Comparison of ENCODE assay signal across 22 cellular contexts in the genomic region with DNA sequence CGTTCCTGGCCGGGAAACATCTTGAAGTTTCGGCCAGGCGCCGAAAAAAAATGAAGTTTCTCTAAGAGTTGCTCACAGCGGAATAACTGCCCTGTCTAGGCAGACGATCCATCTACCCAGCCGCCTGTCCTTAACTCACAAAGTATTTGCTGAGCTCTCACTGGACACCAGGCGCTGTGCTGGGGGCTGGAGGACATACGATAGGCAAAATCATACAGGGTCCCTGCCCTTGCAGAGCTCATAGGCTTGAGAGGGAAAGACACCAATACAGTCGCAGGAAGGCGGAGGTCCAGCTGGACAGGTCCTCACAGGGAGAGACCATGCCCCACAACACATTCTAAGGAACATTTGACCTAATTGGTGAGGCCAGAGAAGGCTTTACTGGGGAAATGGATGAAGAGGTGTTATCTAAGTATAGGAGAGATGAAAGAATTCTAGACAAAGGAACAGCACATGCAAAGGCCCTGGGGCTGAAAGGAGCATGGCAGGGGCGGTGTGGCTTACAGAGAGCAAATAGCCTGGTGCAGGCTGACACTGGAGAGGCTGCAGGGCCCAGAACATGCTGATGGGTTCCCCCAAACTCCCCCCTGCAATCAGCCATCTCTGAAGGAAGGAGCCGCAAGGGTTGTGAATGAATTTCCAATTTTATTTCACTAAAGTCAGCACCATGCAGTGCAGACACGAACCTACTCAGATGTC. TPM values are rescaled to one million over a fixed set of nuclear protein-coding genes. Genes with fewer than 3 reads are reported as not detected.
DNase-seq lines count a peak whose midpoint lies in the region; ATAC-seq and TF ChIP-seq lines count a peak whose summit lies in the region.
"Had no signal": no experiment of that assay in that cellular context is flagged by ENCODE, and none has a peak within 500 bp of the region (broad histone marks: within the 10 kb centered on the region; RNA-seq: fewer than 3 reads in every experiment).

No MANE protein-coding gene starts in this region.

- peak overlapping the region; percentile 82 for H3K4me3 Mint-ChIP-seq in activated T-cell treated with anti-CD3 and anti-CD28 coated beads, Interleukin-2, amount 50 U/mL, for 24 hours
- H3K4me3 Mint-ChIP-seq in activated T-cell treated with anti-CD3 and anti-CD28 coated beads, Interleukin-2, amount 50 U/mL, for 4 hours = no peak overlapping the region
- H3K4me3 Mint-ChIP-seq in CD14-positive monocyte (no peak overlapping the region), chondrocyte (ENCODE audit: unreplicated experiment) (no peak overlapping the region)

- ATAC-seq in activated T-cell treated with anti-CD3 and anti-CD28 coated beads, Interleukin-2, amount 50 U/mL, for 4 hours = no peak
- ATAC-seq in psoas muscle = no peak
- ATAC-seq: naive thymus-derived CD4-positive, alpha-beta T cell had no signal

- H3K9me3 ChIP-seq in psoas muscle = no peaks in the 10 kb centered on the region
- H3K9me3 ChIP-seq: left ventricle myocardium inferior, testis, vagina had no signal

- no peaks in the 10 kb centered on the region for H3K27me3 ChIP-seq in psoas muscle (ENCODE audit: insufficient read depth in 3 of 3, low read length in 2 of 3)
- H3K27me3 ChIP-seq: testis, vagina had no signal

- no peaks in the 10 kb centered on the region for H3K9me3 Mint-ChIP-seq in activated T-cell treated with anti-CD3 and anti-CD28 coated beads, Interleukin-2, amount 50 U/mL, for 24 hours
- no peaks in the 10 kb centered on the region for H3K9me3 Mint-ChIP-seq in activated T-cell treated with anti-CD3 and anti-CD28 coated beads, Interleukin-2, amount 50 U/mL, for 4 hours
- H3K9me3 Mint-ChIP-seq in CD14-positive monocyte (peaks cover 0 to under 1% (median 0%) of the 10 kb centered on the region in 7 donors), chondrocyte (ENCODE audit: low read depth) (no peaks in the 10 kb centered on the region)
- H3K9me3 Mint-ChIP-seq: central memory CD8-positive, alpha-beta T cell; immature natural killer cell had no signal

- peaks cover 19% of the 10 kb centered on the region for H3K36me3 Mint-ChIP-seq in activated T-cell treated with anti-CD3 and anti-CD28 coated beads, Interleukin-2, amount 50 U/mL, for 24 hours (ENCODE audit: low read depth)
- H3K36me3 Mint-ChIP-seq in activated T-cell treated with anti-CD3 and anti-CD28 coated beads, Interleukin-2, amount 50 U/mL, for 4 hours (ENCODE audit: insufficient read depth) = no peaks in the 10 kb centered on the region
- peaks cover 8 to 26% of the 10 kb centered on the region in 2 donors for H3K36me3 Mint-ChIP-seq in CD14-positive monocyte
- H3K36me3 Mint-ChIP-seq in chondrocyte (ENCODE audit: low read depth) = no peaks in the 10 kb centered on the region

- no peak for TF ChIP-seq CTCF in CD14-positive monocyte (IDR thresholded peaks at IDR 0.05)
- no peak for TF ChIP-seq CTCF in RWPE1 (conservative IDR thresholded peaks at IDR 0.05; ENCODE audit: low read depth)
- no peak for TF ChIP-seq CTCF in chondrocyte (IDR thresholded peaks at IDR 0.05)
- no peak for TF ChIP-seq CTCF in psoas muscle (IDR thresholded peaks at IDR 0.05)

- H3K4me1 ChIP-seq in psoas muscle = peaks cover 28% of the 10 kb centered on the region

- no peak for DNase-seq in activated T-cell treated with anti-CD3 and anti-CD28 coated beads, Interleukin-2, amount 50 U/mL, for 24 hours
- no peak for DNase-seq in activated T-cell treated with anti-CD3 and anti-CD28 coated beads, Interleukin-2, amount 50 U/mL, for 4 hours
- DNase-seq in CD14-positive monocyte (ENCODE audit: low spot score) (peak; percentile 35), RWPE1 (ENCODE audit: low spot score) (no peak), posterior vena cava (ENCODE audit: low spot score) (peak; percentile 38), chondrocyte (ENCODE audit: low spot score) (no peak), NCI-H187 (lab: John Stamatoyannopoulos, UW) (no peak), psoas muscle (no peak)
- DNase-seq: activated CD4-positive, alpha-beta T cell treated with anti-CD3 and anti-CD28 coated beads for 4 hours; activated CD8-positive, alpha-beta memory T cell treated with anti-CD3 and anti-CD28 coated beads, Interleukin-2, amount 50 U/mL, for 4 hours; CD4-positive, alpha-beta memory T cell; DMS 273 treated with DMSO at 0.1 percent for 48 hours; immature natural killer cell; left ventricle myocardium inferior; NCI-H1436; Right ventricle myocardium superior; testis had no signal

- H3K36me3 ChIP-seq in psoas muscle (ENCODE audit: insufficient read depth in 1 of 2, low read depth in 1 of 2) = peaks cover 0 to 5% of the 10 kb centered on the region in 2 donors
- H3K36me3 ChIP-seq: left ventricle myocardium inferior, vagina had no signal

- CTCF ChIA-PET in RWPE1 (lab: Yijun Ruan, JAX) = interaction anchor here (0.6 to 1.4 kb wide), 4 partner anchors 10 to 173 kb away, joined by 3 to 6 read pairs (median 3); partner anchors contain the start of genes PRELID1 and RAB24

- H3K27ac Mint-ChIP-seq in activated T-cell treated with anti-CD3 and anti-CD28 coated beads, Interleukin-2, amount 50 U/mL, for 24 hours = no peak overlapping the region
- H3K27ac Mint-ChIP-seq in CD14-positive monocyte (no peak overlapping the region), chondrocyte (ENCODE audit: unreplicated experiment) (no peak overlapping the region)

- H3K27ac ChIP-seq in RWPE1 (peak overlapping the region; percentile 84), psoas muscle (no peak overlapping the region)
- H3K27ac ChIP-seq: epithelial cell of prostate, left ventricle myocardium inferior, parathyroid adenoma, testis, vagina had no signal

- POLR2A ChIA-PET in RWPE1 (lab: Yijun Ruan, JAX; ENCODE audit: low non-redundant PET) = no interaction called here

- intact Hi-C loops in CD14-positive monocyte (cut with micrococcal nuclease) (loop anchor here (5.0 to 10.0 kb wide), 4 partner anchors 34 to 281 kb away; partner anchors contain the start of genes DOK3 (in 1 of the 2), PDLIM7 (in 1 of the 2) and TMED9 (in 1 of the 2)), posterior vena cava (cut with DNase I) (loop anchor here in 1 of 2 donors (10.0 kb wide), 1 partner anchor 71 kb away; the partner anchor contains the start of gene SLC34A1), psoas muscle (cut with DNase I) (loop anchor here (5.0 to 10.0 kb wide), 3 partner anchors 39 to 141 kb away; partner anchors contain the start of gene LMAN2 (in 1 of the 2))

- no peak overlapping the region for H3K4me3 ChIP-seq in psoas muscle
- H3K4me3 ChIP-seq: left ventricle myocardium inferior, vagina had no signal

- WGBS in psoas muscle, 3 donors = 89 to 92% (median 91%) methylated on average over 15 of the region's 15 CpGs

- peaks cover 5% of the 10 kb centered on the region for H3K27me3 Mint-ChIP-seq in activated T-cell treated with anti-CD3 and anti-CD28 coated beads, Interleukin-2, amount 50 U/mL, for 24 hours
- no peaks in the 10 kb centered on the region for H3K27me3 Mint-ChIP-seq in activated T-cell treated with anti-CD3 and anti-CD28 coated beads, Interleukin-2, amount 50 U/mL, for 4 hours (ENCODE audit: low read depth)
- H3K27me3 Mint-ChIP-seq in CD14-positive monocyte (ENCODE audit: low read depth in 3 of 3) (peaks cover 0 to 3% (median 2%) of the 10 kb centered on the region in 3 donors), chondrocyte (ENCODE audit: low read depth) (no peaks in the 10 kb centered on the region)
- H3K27me3 Mint-ChIP-seq: CD4-positive, alpha-beta memory T cell; central memory CD8-positive, alpha-beta T cell had no signal

- H3K4me1 Mint-ChIP-seq in activated T-cell treated with anti-CD3 and anti-CD28 coated beads, Interleukin-2, amount 50 U/mL, for 24 hours (ENCODE audit: low read depth) = peaks cover 29% of the 10 kb centered on the region
- H3K4me1 Mint-ChIP-seq in activated T-cell treated with anti-CD3 and anti-CD28 coated beads, Interleukin-2, amount 50 U/mL, for 4 hours (ENCODE audit: low read depth) = peaks cover 35% of the 10 kb centered on the region
- H3K4me1 Mint-ChIP-seq in CD14-positive monocyte (peaks cover 52% of the 10 kb centered on the region), chondrocyte (ENCODE audit: low read depth) (peaks cover 23% of the 10 kb centered on the region)

RNA-seq across cellular contexts. Expression of gene MXD3, which starts 2.0 kb away (rescaled TPM):
- 1 to 10 TPM; 3.7 to 5.1 (median 4.3) TPM for total RNA-seq in activated T-cell treated with anti-CD3 and anti-CD28 coated beads, Interleukin-2, amount 50 U/mL, for 4 hours
- polyA plus RNA-seq in CD14-positive monocyte = 10 to 100 TPM; 21.5 to 25.5 TPM
- total RNA-seq in posterior vena cava = 1 to 10 TPM; 5.4 to 6.1 TPM
- 6.5 to 9.4 TPM (median 8.4 TPM) in 3 replicates for total RNA-seq in chondrocyte
- total RNA-seq in psoas muscle = 1 to 10 TPM; 2.3 to 4.2 (median 2.8) TPM
- 1 to 10 TPM in 2 of 3 donors, under 1 TPM in 1; 0.80 to 2.1 (median 1.3) TPM for polyA plus RNA-seq in psoas muscle

RNA-seq across cellular contexts. Expression of gene PRELID1, which starts 10.1 kb away (rescaled TPM):
- total RNA-seq in activated T-cell treated with anti-CD3 and anti-CD28 coated beads, Interleukin-2, amount 50 U/mL, for 4 hours = 100 to 1,000 TPM; 293 to 372 (median 302) TPM
- polyA plus RNA-seq in CD14-positive monocyte = 100 to 1,000 TPM; 490 to 510 TPM
- total RNA-seq in posterior vena cava = 10 to 100 TPM; 81.8 to 91.9 TPM
- total RNA-seq in chondrocyte = 102 to 119 TPM (median 109 TPM) in 3 replicates
- 10 to 100 TPM; 19.9 to 66.8 (median 44.3) TPM for total RNA-seq in psoas muscle
- polyA plus RNA-seq in psoas muscle = 100 to 1,000 TPM in 1 of 3 donors, 10 to 100 TPM in 2; 44.3 to 201 (median 56.8) TPM

RNA-seq across cellular contexts. Expression of gene RAB24, which starts 10.2 kb away (rescaled TPM):
- total RNA-seq in activated T-cell treated with anti-CD3 and anti-CD28 coated beads, Interleukin-2, amount 50 U/mL, for 4 hours = 10 to 100 TPM; 26.3 to 29.8 (median 27.5) TPM
- polyA plus RNA-seq in CD14-positive monocyte (10 to 100 TPM; 74.3 to 94.4 TPM), psoas muscle (10 to 100 TPM; 29.4 to 38.2 (median 37.4) TPM)
- total RNA-seq in posterior vena cava (10 to 100 TPM; 17.4 to 18.6 TPM), chondrocyte (31.5 to 37.3 TPM (median 36.7 TPM) in 3 replicates), psoas muscle (10 to 100 TPM; 14.9 to 21.1 (median 20.1) TPM)

RNA-seq across cellular contexts. Expression of gene LMAN2, which starts 37.8 kb away (rescaled TPM):
- 100 to 1,000 TPM; 120 to 129 (median 127) TPM for total RNA-seq in activated T-cell treated with anti-CD3 and anti-CD28 coated beads, Interleukin-2, amount 50 U/mL, for 4 hours
- 100 to 1,000 TPM; 259 to 275 TPM for polyA plus RNA-seq in CD14-positive monocyte
- 10 to 100 TPM; 72.4 to 95.7 TPM for total RNA-seq in posterior vena cava
- total RNA-seq in chondrocyte = 76.6 to 128 TPM (median 83.4 TPM) in 3 replicates
- 10 to 100 TPM; 28.7 to 55.8 (median 43.1) TPM for total RNA-seq in psoas muscle
- polyA plus RNA-seq in psoas muscle = 100 to 1,000 TPM; 103 to 193 (median 162) TPM

RNA-seq across cellular contexts. Expression of gene RGS14, which starts 44.0 kb away (rescaled TPM):
- total RNA-seq in activated T-cell treated with anti-CD3 and anti-CD28 coated beads, Interleukin-2, amount 50 U/mL, for 4 hours = 10 to 100 TPM; 43.7 to 62.3 (median 46.2) TPM
- polyA plus RNA-seq in CD14-positive monocyte (10 to 100 TPM; 35.4 to 43.5 TPM), psoas muscle (10 to 100 TPM in 1 of 3 donors, 1 to 10 TPM in 2; 3.6 to 10.0 (median 6.7) TPM)
- total RNA-seq in posterior vena cava (10 to 100 TPM; 11.3 to 13.4 TPM), chondrocyte (6.8 to 11.6 TPM (median 10.1 TPM) in 3 replicates), psoas muscle (10 to 100 TPM in 3 of 4 donors, 1 to 10 TPM in 1; 5.5 to 23.2 (median 10.5) TPM)

Comparison
In these comparisons a context has a peak if more than half of its experiments do, and no peak if none do; other contexts are left out.
1. DNase-seq: peak in CD14-positive monocyte (single experiment) and posterior vena cava (single experiment); none in activated T-cell treated with anti-CD3 and anti-CD28 coated beads, Interleukin-2, amount 50 U/mL, for 24 hours (single experiment), activated T-cell treated with anti-CD3 and anti-CD28 coated beads, Interleukin-2, amount 50 U/mL, for 4 hours (single experiment), RWPE1 (single experiment), chondrocyte (single experiment), NCI-H187 (0 of 2) and psoas muscle (0 of 2).